Comparison of ENCODE assay signal across 7 cellular contexts in genomic region chr6:67767046-67767822, GRCh38.
DNase-seq lines count a peak whose midpoint lies in the region; ATAC-seq, FAIRE-seq and TF ChIP-seq lines count a peak whose summit lies in the region.
"Not testable (repeated sequence)": the region's sequence is repeated elsewhere in the genome, so short reads cannot be mapped to it uniquely, and the experiment has no call there.

No MANE protein-coding gene starts in this region.

- H3K4me3 Mint-ChIP-seq in astrocyte (ENCODE audit: unreplicated experiment); neural crest cell: not testable (repeated sequence)

- H3K27me3 Mint-ChIP-seq in astrocyte (ENCODE audit: low read depth, unreplicated experiment); neural crest cell (ENCODE audit: low read depth): not testable (repeated sequence)

- in situ Hi-C loops in K562 (cut with MboI), result not testable (repeated sequence)

- POLR2A ChIA-PET in HEK293 (lab: Yijun Ruan, JAX); K562 (lab: Yijun Ruan, JAX); endothelial cell of umbilical vein (lab: Charles Lee): not testable (repeated sequence)

- WGBS in K562 (ENCODE audit: insufficient coverage, low coverage, missing lambda C conversion rate), result 18% methylated on average over 4 of the region's 4 CpGs

- H3K9me3 ChIP-seq in HEK293 (ENCODE audit: control insufficient read depth, insufficient read depth, low read depth, low read length); astrocyte (ENCODE audit: insufficient read depth, low read depth, low read length); K562 (replicated peaks; ENCODE audit: control insufficient read depth, insufficient read depth, low read depth, low read length); endothelial cell of umbilical vein (replicated peaks; ENCODE audit: control insufficient read depth, insufficient read depth, low read length): not testable (repeated sequence)

- H3K4me1 ChIP-seq in HEK293 (ENCODE audit: control insufficient read depth, insufficient read depth, low read length); astrocyte (ENCODE audit: insufficient read depth, low read length); K562 (replicated peaks in 1 of 2; ENCODE audit: control insufficient read depth in 2 of 2, insufficient read depth in 2 of 2, low read length in 2 of 2); endothelial cell of umbilical vein (ENCODE audit: control insufficient read depth, extremely low read depth, insufficient read depth, low read length): not testable (repeated sequence)

- not testable (repeated sequence) for BruUV-seq in K562 (replicated peaks; lab: Mats Ljungman, UMichigan); endothelial cell of umbilical vein (replicated peaks; lab: Mats Ljungman, UMichigan)

- not testable (repeated sequence) for TF ChIP-seq EP300 in K562 (IDR thresholded peaks at IDR 0.05; ENCODE audit: low read length)

- not testable (repeated sequence) for H3K9ac ChIP-seq in astrocyte (ENCODE audit: low read length); K562 (ENCODE audit: insufficient read depth in 1 of 2, low read depth in 2 of 2, low read length in 2 of 2); endothelial cell of umbilical vein (replicated peaks; ENCODE audit: extremely low read depth, insufficient read depth, low read length)

- H3K4me1 Mint-ChIP-seq in astrocyte (ENCODE audit: low read depth, unreplicated experiment); neural crest cell: not testable (repeated sequence)

- not testable (repeated sequence) for H3K27me3 ChIP-seq in astrocyte (ENCODE audit: insufficient read depth, low read length); K562 (ENCODE audit: control insufficient read depth in 2 of 2, insufficient read depth in 2 of 2, low read length in 2 of 2); endothelial cell of umbilical vein (ENCODE audit: control insufficient read depth in 2 of 2, insufficient read depth in 2 of 2, low read length in 2 of 2)

- not testable (repeated sequence) for FAIRE-seq in astrocyte (lab: Jason Lieb, UNC); K562 (lab: Jason Lieb, UNC); endothelial cell of umbilical vein (lab: Jason Lieb, UNC)

- not testable (repeated sequence) for H3K4me3 ChIP-seq in HEK293 (ENCODE audit: low read depth, low read length); astrocyte (ENCODE audit: insufficient read depth, low read depth, low read length); K562; endothelial cell of umbilical vein (replicated peaks in 1 of 3; ENCODE audit: insufficient read depth in 1 of 3, low read depth in 1 of 3, low read length in 3 of 3)

- dilution Hi-C loops in endothelial cell of umbilical vein (cut with MboI; ENCODE audit: extremely low pct_ligation_motif_present, low sequenced_read_pairs), result not testable (repeated sequence)

- not testable (repeated sequence) for TF ChIP-seq POLR2A in K562 (conservative IDR thresholded peaks at IDR 0.05); endothelial cell of umbilical vein (IDR thresholded peaks at IDR 0.05; ENCODE audit: low read depth, low read length)

- not testable (repeated sequence) for H4K20me1 ChIP-seq in astrocyte (ENCODE audit: insufficient read depth, low read length); K562 (replicated peaks; ENCODE audit: control insufficient read depth, insufficient read depth, low read length); endothelial cell of umbilical vein (replicated peaks; ENCODE audit: control insufficient read depth, extremely low read depth, insufficient read depth, low read length)

- intact Hi-C loops in K562 (cut with micrococcal nuclease), result not testable (repeated sequence)
- intact Hi-C loops in endothelial cell of umbilical vein (cut with micrococcal nuclease), result loop anchor here (5.0 kb wide), 1 partner anchor 135 kb away; no protein-coding TSS in a partner anchor

- not testable (repeated sequence) for TF ChIP-seq RAD21 in K562 (CRISPR knock-in tag; conservative IDR thresholded peaks at IDR 0.05 in 1 of 2, IDR thresholded peaks at IDR 0.05 in 1 of 2)

- H3K36me3 Mint-ChIP-seq in astrocyte (ENCODE audit: low read depth, unreplicated experiment); neural crest cell (ENCODE audit: low read depth): not testable (repeated sequence)

- TF ChIP-seq CTCF in HEK293 (tag by site-specific recombination; IDR thresholded peaks at IDR 0.05); astrocyte (IDR thresholded peaks at IDR 0.05; ENCODE audit: insufficient read depth, low read depth, low read length); K562 (IDR thresholded peaks at IDR 0.05 in 2 of 3, conservative IDR thresholded peaks at IDR 0.05 in 1 of 3; ENCODE audit: insufficient read depth in 2 of 3, low read depth in 1 of 3, low read length in 3 of 3); endothelial cell of umbilical vein (IDR thresholded peaks at IDR 0.05; ENCODE audit: extremely low read depth in 1 of 2, insufficient read depth in 1 of 2, low read depth in 1 of 2, low read length in 2 of 2); neural crest cell (conservative IDR thresholded peaks at IDR 0.05): not testable (repeated sequence)

- H3K4me2 ChIP-seq in astrocyte (ENCODE audit: low read length); K562 (ENCODE audit: insufficient read depth, low read length); endothelial cell of umbilical vein (ENCODE audit: insufficient read depth, low read length): not testable (repeated sequence)

- not testable (repeated sequence) for H2AFZ ChIP-seq in astrocyte (ENCODE audit: low read depth, low read length); K562 (ENCODE audit: low read depth, low read length); endothelial cell of umbilical vein (ENCODE audit: low read depth, low read length)

- not testable (repeated sequence) for ATAC-seq in K562

- not testable (repeated sequence) for H3K36me3 ChIP-seq in HEK293 (ENCODE audit: control insufficient read depth in 2 of 2, insufficient read depth in 1 of 2, low read length in 2 of 2); astrocyte (ENCODE audit: insufficient read depth, low read length); K562 (ENCODE audit: control insufficient read depth, insufficient read depth, low read length); endothelial cell of umbilical vein (ENCODE audit: control insufficient read depth in 2 of 2, extremely low read depth in 1 of 2, insufficient read depth in 2 of 2, low read length in 2 of 2)

- CTCF ChIA-PET in HEK293 (lab: Yijun Ruan, JAX), result interaction anchor here (0.9 kb wide), 1 partner anchor 53 kb away, joined by 4 read pairs; no protein-coding TSS in a partner anchor
- CTCF ChIA-PET in K562 (lab: Yijun Ruan, JAX; ENCODE audit: low intra/inter-chr PET ratio), result not testable (repeated sequence)
- CTCF ChIA-PET in endothelial cell of umbilical vein (lab: Charles Lee), result interaction anchor here (1.4 kb wide), 1 partner anchor 50 kb away, joined by 3 read pairs; no protein-coding TSS in a partner anchor

- not testable (repeated sequence) for H3K9me1 ChIP-seq in K562 (ENCODE audit: control insufficient read depth, insufficient read depth, low read length); endothelial cell of umbilical vein (replicated peaks; ENCODE audit: control insufficient read depth, extremely low read depth, insufficient read depth, low read length)

- not testable (repeated sequence) for H3K79me2 ChIP-seq in astrocyte (ENCODE audit: insufficient read depth, low read length); K562 (ENCODE audit: control insufficient read depth, insufficient read depth, low read length); endothelial cell of umbilical vein (ENCODE audit: control insufficient read depth, insufficient read depth, low read length)

- H3K9me3 Mint-ChIP-seq in astrocyte (ENCODE audit: unreplicated experiment); neural crest cell: not testable (repeated sequence)

- DNase-seq in LHCN-M2 (ENCODE audit: low read depth), result peak; percentile 44
- peak; percentile 62 for DNase-seq in M059J (ENCODE audit: low read depth)
- peak; percentile 43 for DNase-seq in astrocyte (ENCODE audit: low read depth)
- DNase-seq in K562 (ENCODE audit: extremely low read depth in 1 of 4, low spot score in 3 of 4); endothelial cell of umbilical vein (ENCODE audit: low read depth, low spot score); neural crest cell (ENCODE audit: low read depth, low spot score): not testable (repeated sequence)

- not testable (repeated sequence) for H3K27ac Mint-ChIP-seq in astrocyte (ENCODE audit: unreplicated experiment)
- peak overlapping the region; percentile 43 for H3K27ac Mint-ChIP-seq in neural crest cell (ENCODE audit: unreplicated experiment)

- not testable (repeated sequence) for H3K27ac ChIP-seq in HEK293 (ENCODE audit: extremely low read depth, low read depth, low read length); astrocyte (ENCODE audit: low read depth, low read length); K562 (ENCODE audit: extremely low read depth, low read depth, low read length)
- H3K27ac ChIP-seq in endothelial cell of umbilical vein (ENCODE audit: insufficient read depth, low read depth, low read length), result peak overlapping the region; percentile 40

TF ChIP-seq in HEK293, 187 proteins besides CTCF, POLR2A, EP300 and RAD21:
- TF ChIP-seq ZNF146 (tag by site-specific recombination; IDR thresholded peaks at IDR 0.05), result peak; percentile 53; the same call in 1 of the 2 replicates
